ENCODE assay signal across 14 cellular contexts in the genomic region with DNA sequence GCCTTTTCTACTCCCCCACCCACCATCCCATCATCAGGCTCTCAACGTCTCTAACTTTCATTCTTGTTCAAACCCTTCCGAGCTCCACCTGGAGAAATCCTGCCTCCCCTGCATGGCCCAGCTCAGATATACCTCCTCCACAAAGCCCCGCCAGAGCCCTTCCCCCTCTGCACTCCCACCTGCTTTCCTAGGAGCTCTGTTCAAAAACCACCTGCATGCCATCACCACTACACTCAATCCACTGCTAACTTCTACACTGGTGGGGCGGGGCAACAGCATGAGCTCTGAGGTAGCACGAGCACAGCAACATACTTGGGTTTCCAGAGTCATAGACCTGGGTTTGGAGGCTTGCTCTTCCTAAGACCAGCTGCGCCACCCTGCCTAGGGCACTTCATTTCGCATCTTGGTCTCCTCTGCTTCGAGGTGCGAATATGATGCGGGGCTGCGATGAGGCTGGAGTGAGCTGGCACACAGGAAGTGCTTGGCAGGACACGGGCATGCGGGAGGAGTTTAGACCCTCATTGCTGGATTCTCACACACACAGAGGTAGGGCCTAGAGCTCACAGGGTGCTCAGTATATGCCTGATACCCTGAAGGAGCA. TPM values are rescaled to one million over a fixed set of nuclear protein-coding genes. Genes with fewer than 3 reads are reported as not detected.
A peak's percentile ranks its signal among the peaks of the same experiment; 100 is the strongest.
DNase-seq lines count a peak whose midpoint lies in the region; ATAC-seq and TF ChIP-seq lines count a peak whose summit lies in the region.
"Had no signal": no experiment of that assay in that cellular context is flagged by ENCODE, and none has a peak within 500 bp of the region (broad histone marks: within the 10 kb centered on the region; RNA-seq: fewer than 3 reads in every experiment).

No MANE protein-coding gene starts in this region.

- no peaks in the 10 kb centered on the region for H3K9me2 ChIP-seq in GM23338 (ENCODE audit: insufficient read depth)

- H3K9me3 Mint-ChIP-seq in GM23338, result no peaks in the 10 kb centered on the region; the same call in 2 of the 3 replicates

- H3K27ac Mint-ChIP-seq in T-helper 17 cell (peak overlapping the region; percentile 88), GM23338 (no peak overlapping the region)

- peaks cover 20% of the 10 kb centered on the region for H3K36me3 ChIP-seq in effector memory CD4-positive, alpha-beta T cell (ENCODE audit: control insufficient read depth, insufficient read depth, low read length)
- H3K36me3 ChIP-seq in GM23338 (ENCODE audit: insufficient read depth), result no peaks in the 10 kb centered on the region
- H3K36me3 ChIP-seq: SJCRH30 had no signal

- ATAC-seq in T-helper 17 cell (no peak), GM23338 (no peak), GM18519 (IDR thresholded peaks at IDR 0.05; ENCODE audit: low FRiP score, unreplicated experiment) (no peak)

- H3K4me1 Mint-ChIP-seq in T-helper 17 cell (peaks cover 42% of the 10 kb centered on the region), GM23338 (no peaks in the 10 kb centered on the region; the same call in 2 of the 3 replicates)

- H3K4me3 ChIP-seq in effector memory CD4-positive, alpha-beta T cell (ENCODE audit: insufficient read depth, low read depth, low read length, poor library complexity, severe bottlenecking), result peak overlapping the region; percentile 42
- no peak overlapping the region for H3K4me3 ChIP-seq in GM23338
- H3K4me3 ChIP-seq: SJCRH30 had no signal

- DNase-seq in stimulated activated CD4-positive, alpha-beta T cell treated with anti-CD3 and anti-CD28 coated beads, Interleukin-4, amount 100 ng/mL, for 1 hour, result peak; percentile 34
- no peak for DNase-seq in stimulated activated CD4-positive, alpha-beta T cell treated with anti-CD3 and anti-CD28 coated beads, Interleukin-12 subunit alpha, Interleukin-12 subunit beta, amount 100 ng/mL, for 4 hours
- no peak for DNase-seq in T-helper 17 cell
- no peak for DNase-seq in effector memory CD4-positive, alpha-beta T cell
- DNase-seq in GM23338 (ENCODE audit: low spot score), result no peak
- DNase-seq in kidney tubule cell (ENCODE audit: low spot score), result no peak
- DNase-seq in NCI-H1694 (lab: John Stamatoyannopoulos, UW), result no peak
- DNase-seq: activated CD4-positive, CD25-positive, alpha-beta regulatory T cell; C1 segment of cervical spinal cord; GDM1; NCI-H2107; SJCRH30; stimulated activated naive CD4-positive, alpha-beta T cell treated with Interleukin-2 at 50 U/mL for 16 hours had no signal

- no peaks in the 10 kb centered on the region for H3K79me2 ChIP-seq in GM23338 (replicated peaks; ENCODE audit: insufficient read depth)

- H3F3A ChIP-seq in GM23338 (replicated peaks; ENCODE audit: low read depth), result no peaks in the 10 kb centered on the region

- no peak for TF ChIP-seq CTCF in GM23338 (conservative IDR thresholded peaks at IDR 0.05; ENCODE audit: low read depth in 2 of 2)

- H3K27ac ChIP-seq in effector memory CD4-positive, alpha-beta T cell (ENCODE audit: insufficient read depth, low read length, poor library complexity, severe bottlenecking), result peak overlapping the region; percentile 79
- no peak overlapping the region for H3K27ac ChIP-seq in GM23338 (ENCODE audit: low read depth)
- H3K27ac ChIP-seq: SJCRH30 had no signal

- no peaks in the 10 kb centered on the region for H3K27me3 Mint-ChIP-seq in T-helper 17 cell
- H3K27me3 Mint-ChIP-seq in GM23338 (ENCODE audit: insufficient read depth, low read depth, poor library complexity), result peaks cover 2% of the 10 kb centered on the region

- peak overlapping the region; percentile 98 for H3K4me3 Mint-ChIP-seq in T-helper 17 cell
- no peak overlapping the region for H3K4me3 Mint-ChIP-seq in GM23338

- H4K20me1 ChIP-seq in GM23338 (replicated peaks; ENCODE audit: insufficient read depth), result no peaks in the 10 kb centered on the region

- peaks cover 43% of the 10 kb centered on the region for H3K4me1 ChIP-seq in effector memory CD4-positive, alpha-beta T cell (ENCODE audit: control insufficient read depth, insufficient read depth, low read length, poor library complexity, severe bottlenecking)
- H3K4me1 ChIP-seq in GM23338 (ENCODE audit: insufficient read depth), result no peaks in the 10 kb centered on the region
- H3K4me1 ChIP-seq: SJCRH30 had no signal

- no peaks in the 10 kb centered on the region for H3K9me3 ChIP-seq in T-helper 17 cell (ENCODE audit: control insufficient read depth, low read length, poor library complexity, severe bottlenecking)
- no peaks in the 10 kb centered on the region for H3K9me3 ChIP-seq in effector memory CD4-positive, alpha-beta T cell (ENCODE audit: control insufficient read depth, low read length)
- H3K9me3 ChIP-seq: SJCRH30 had no signal

- no peak overlapping the region for H3K4me2 ChIP-seq in GM23338

- H3K27me3 ChIP-seq in effector memory CD4-positive, alpha-beta T cell (replicated peaks; ENCODE audit: control insufficient read depth, insufficient read depth, low read length, poor library complexity, severe bottlenecking), result no peaks in the 10 kb centered on the region
- no peaks in the 10 kb centered on the region for H3K27me3 ChIP-seq in GM23338 (ENCODE audit: insufficient read depth)
- H3K27me3 ChIP-seq: SJCRH30 had no signal

- peaks cover 8% of the 10 kb centered on the region for H3K36me3 Mint-ChIP-seq in T-helper 17 cell (ENCODE audit: low read depth)
- H3K36me3 Mint-ChIP-seq in GM23338 (ENCODE audit: low read depth), result no peaks in the 10 kb centered on the region

- no peak overlapping the region for H2AFZ ChIP-seq in GM23338

TF ChIP-seq in GM23338, 12 proteins besides CTCF, POLR2A, EP300 and RAD21:
- TF ChIP-seq STAT1 (IDR thresholded peaks at IDR 0.05; ENCODE audit: unreplicated experiment), result no peak

RNA-seq across cellular contexts. Expression of gene SASH3, which starts 3.5 kb away (rescaled TPM):
- total RNA-seq in T-helper 17 cell, result 100 to 1,000 TPM; 114 to 116 TPM
- not detected in 2 replicates for total RNA-seq in GM23338 (2014; rRNA removed; shearing (Covaris generic))
- 0.18 and 0.26 TPM in 2 replicates for polyA plus RNA-seq in GM23338 (2016; fragmentation: Nextera tagmentation; extraction: Ambion mirVana)
- total RNA-seq: SJCRH30 had no signal

RNA-seq across cellular contexts. Expression of gene XPNPEP2, which starts 44.5 kb away (rescaled TPM):
- total RNA-seq in T-helper 17 cell, result under 1 TPM; 0.25 to 0.83 TPM
- not detected in 2 replicates for total RNA-seq in GM23338 (2014; rRNA removed; shearing (Covaris generic))
- not detected in 2 replicates for polyA plus RNA-seq in GM23338 (2016; fragmentation: Nextera tagmentation; extraction: Ambion mirVana)

Comparison
In these comparisons a context has a peak if more than half of its experiments do, and no peak if none do; other contexts are left out.
1. RNA of gene SASH3, which starts 3.5 kb away (total RNA-seq): 114 to 116 TPM in T-helper 17 cell; not detected in GM23338; every median in the first group is over 100 times any median in the second.